In the genomic region with DNA sequence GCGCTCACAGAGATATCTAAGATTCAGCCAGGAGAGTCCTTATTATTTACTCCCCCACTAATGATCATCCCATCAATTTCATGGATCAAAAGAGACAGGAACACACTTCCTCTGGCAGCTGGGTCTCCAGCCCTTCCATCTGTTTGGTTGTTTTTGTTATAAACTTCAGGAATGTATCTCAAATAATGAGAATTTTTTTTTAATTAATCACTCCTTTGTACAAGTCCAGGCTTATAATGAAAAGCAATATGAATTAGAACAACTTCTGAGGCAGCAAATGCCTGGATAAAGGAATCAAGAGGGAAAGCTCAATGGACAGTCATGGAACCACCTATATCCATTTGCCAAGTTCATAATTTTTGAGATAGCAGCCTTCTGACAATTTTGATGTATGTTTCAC, we compare ENCODE assay signal across 21 cellular contexts.
"Had no signal": no experiment of that assay in that cellular context is flagged by ENCODE, and none has a peak within 500 bp of the region (broad histone marks: within the 10 kb centered on the region; RNA-seq: fewer than 3 reads in every experiment).

No MANE protein-coding gene starts in this region.

- H3K4me3 Mint-ChIP-seq: central memory CD8-positive, alpha-beta T cell; dendritic cell treated with granulocyte-macrophage colony-stimulating factor and Interleukin-4, amounts not matched to agents 40 ng/mL and 50 ng/mL, for 4 days; endodermal cell; natural killer cell treated with Interleukin-12 subunit alpha and Interleukin-12 subunit beta and Interleukin-15 and Interleukin-18, amount 100 ng/mL, for 72 hours; neural progenitor cell; stimulated activated naive B cell treated with anti-CD40 and anti-IgM and Interleukin-4, amounts not matched to agents 10 μg/mL and 1 μg/mL and 100 μg/mL, for 72 hours; stimulated activated naive CD8-positive, alpha-beta T cell treated with anti-CD3 and anti-CD28 coated beads, Interleukin-15, amount 100 ng/mL, for 72 hours had no signal

- H3K27me3 Mint-ChIP-seq: dendritic cell treated with granulocyte-macrophage colony-stimulating factor and Interleukin-4, amounts not matched to agents 40 ng/mL and 50 ng/mL, for 4 days; stimulated activated naive CD8-positive, alpha-beta T cell treated with anti-CD3 and anti-CD28 coated beads, Interleukin-15, amount 100 ng/mL, for 72 hours had no signal

- FAIRE-seq: endothelial cell of umbilical vein, frontal cortex had no signal

- H3K36me3 ChIP-seq: neural progenitor cell, ovary, spleen, thoracic aorta, transverse colon had no signal

- H3K9me3 Mint-ChIP-seq: central memory CD8-positive, alpha-beta T cell; dendritic cell treated with granulocyte-macrophage colony-stimulating factor and Interleukin-4, amounts not matched to agents 40 ng/mL and 50 ng/mL, for 4 days; endodermal cell; natural killer cell treated with Interleukin-12 subunit alpha and Interleukin-12 subunit beta and Interleukin-15 and Interleukin-18, amount 100 ng/mL, for 72 hours; neural progenitor cell; stimulated activated naive CD8-positive, alpha-beta T cell treated with anti-CD3 and anti-CD28 coated beads, Interleukin-15, amount 100 ng/mL, for 72 hours had no signal

- H3K4me1 ChIP-seq: transverse colon had no signal

- H3K9me3 ChIP-seq: ovary, spleen, thoracic aorta, transverse colon had no signal

- H3K27ac ChIP-seq: neural progenitor cell, ovary, spleen, thoracic aorta, transverse colon had no signal

- H3K4me1 Mint-ChIP-seq: stimulated activated naive CD8-positive, alpha-beta T cell treated with anti-CD3 and anti-CD28 coated beads, Interleukin-15, amount 100 ng/mL, for 72 hours had no signal

- H3K4me3 ChIP-seq: neural progenitor cell, ovary, spleen, thoracic aorta, transverse colon had no signal

- ATAC-seq: left colon; left ventricle myocardium superior; right cardiac atrium; stimulated activated naive B cell treated with anti-CD40 and anti-IgM and Interleukin-4, amounts not matched to agents 10 μg/mL and 1 μg/mL and 100 μg/mL, for 72 hours; stimulated activated naive CD8-positive, alpha-beta T cell treated with anti-CD3 and anti-CD28 coated beads, Interleukin-15, amount 100 ng/mL, for 72 hours had no signal

- DNase-seq: endodermal cell; erythroblast; left colon; left ventricle myocardium superior; nucleus accumbens; ovary; right cardiac atrium; spleen; stimulated activated CD4-positive, alpha-beta T cell treated with anti-CD3 and anti-CD28 coated beads, Interleukin-15, amount 100 ng/mL, for 24 hours; stimulated activated CD4-positive, alpha-beta T cell treated with anti-CD3 and anti-CD28 coated beads, Interleukin-1b, Interleukin-23, amount 100 ng/mL, for 48 hours; stimulated activated CD4-positive, alpha-beta T cell treated with anti-CD3 and anti-CD28 coated beads, Interleukin-4, amount 100 ng/mL, for 24 hours; stimulated activated naive B cell treated with anti-CD40 and anti-IgM and Interleukin-4, amounts not matched to agents 10 μg/mL and 1 μg/mL and 100 μg/mL, for 72 hours; stimulated activated naive CD8-positive, alpha-beta T cell treated with anti-CD3 and anti-CD28 coated beads, Interleukin-15, amount 100 ng/mL, for 72 hours; transverse colon had no signal

- H2AFZ ChIP-seq: neural progenitor cell had no signal

- H3K27ac Mint-ChIP-seq: dendritic cell treated with granulocyte-macrophage colony-stimulating factor and Interleukin-4, amounts not matched to agents 40 ng/mL and 50 ng/mL, for 4 days; endodermal cell; natural killer cell treated with Interleukin-12 subunit alpha and Interleukin-12 subunit beta and Interleukin-15 and Interleukin-18, amount 100 ng/mL, for 72 hours; stimulated activated naive CD8-positive, alpha-beta T cell treated with anti-CD3 and anti-CD28 coated beads, Interleukin-15, amount 100 ng/mL, for 72 hours had no signal

- H3K36me3 Mint-ChIP-seq: natural killer cell treated with Interleukin-12 subunit alpha and Interleukin-12 subunit beta and Interleukin-15 and Interleukin-18, amount 100 ng/mL, for 72 hours; neural progenitor cell; stimulated activated naive B cell treated with anti-CD40 and anti-IgM and Interleukin-4, amounts not matched to agents 10 μg/mL and 1 μg/mL and 100 μg/mL, for 72 hours had no signal

- H3K27me3 ChIP-seq: neural progenitor cell, ovary, spleen, transverse colon had no signal
